ENCODE assay signal across 17 cellular contexts in the genomic region with DNA sequence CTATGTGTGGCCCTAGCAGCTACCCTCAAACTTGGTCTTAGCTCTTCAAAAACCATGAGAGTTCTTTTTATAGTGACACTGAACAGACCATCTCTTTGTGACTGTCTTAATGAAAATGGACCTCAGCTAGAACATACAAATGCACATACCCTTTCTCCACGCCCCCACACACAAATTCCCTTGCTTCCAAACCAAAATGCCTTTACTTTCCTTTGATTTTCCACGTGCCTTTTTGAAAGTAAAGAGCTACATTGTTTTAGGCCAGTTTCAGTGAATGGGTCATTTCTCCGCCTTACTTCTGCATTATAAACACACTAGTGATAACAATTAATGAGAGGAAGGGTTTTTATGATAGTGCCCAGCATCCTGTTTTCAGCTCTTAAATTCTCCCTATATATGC.
"Had no signal": no experiment of that assay in that cellular context is flagged by ENCODE, and none has a peak within 500 bp of the region (broad histone marks: within the 10 kb centered on the region; RNA-seq: fewer than 3 reads in every experiment).

No MANE protein-coding gene starts in this region.

- H3K27ac ChIP-seq: KMS-11 had no signal

- H3K9ac ChIP-seq: KMS-11 had no signal

- DNase-seq: IMR-90, Kasumi-1, MM.1S, NCI-H1092 treated with DMSO at 0.1 percent for 48 hours, NCI-H1436 treated with DMSO at 0.1 percent for 48 hours, NCI-H1694, NCI-H187 treated with DMSO at 0.1 percent for 48 hours, NCI-H2029 treated with DMSO at 0.1 percent for 48 hours, NCI-H2227 treated with DMSO at 0.1 percent for 48 hours, NCI-H524, NCI-H526 treated with DMSO at 0.1 percent for 48 hours, NCI-H774, RPMI8226, SHP77 had no signal

- ATAC-seq: HepG2, SK-N-SH treated with all-trans-retinoic acid at 6 μM for 48 hours had no signal

- H3K4me2 ChIP-seq: KMS-11 had no signal
